ENCODE assay signal across 8 cellular contexts in the genomic region with DNA sequence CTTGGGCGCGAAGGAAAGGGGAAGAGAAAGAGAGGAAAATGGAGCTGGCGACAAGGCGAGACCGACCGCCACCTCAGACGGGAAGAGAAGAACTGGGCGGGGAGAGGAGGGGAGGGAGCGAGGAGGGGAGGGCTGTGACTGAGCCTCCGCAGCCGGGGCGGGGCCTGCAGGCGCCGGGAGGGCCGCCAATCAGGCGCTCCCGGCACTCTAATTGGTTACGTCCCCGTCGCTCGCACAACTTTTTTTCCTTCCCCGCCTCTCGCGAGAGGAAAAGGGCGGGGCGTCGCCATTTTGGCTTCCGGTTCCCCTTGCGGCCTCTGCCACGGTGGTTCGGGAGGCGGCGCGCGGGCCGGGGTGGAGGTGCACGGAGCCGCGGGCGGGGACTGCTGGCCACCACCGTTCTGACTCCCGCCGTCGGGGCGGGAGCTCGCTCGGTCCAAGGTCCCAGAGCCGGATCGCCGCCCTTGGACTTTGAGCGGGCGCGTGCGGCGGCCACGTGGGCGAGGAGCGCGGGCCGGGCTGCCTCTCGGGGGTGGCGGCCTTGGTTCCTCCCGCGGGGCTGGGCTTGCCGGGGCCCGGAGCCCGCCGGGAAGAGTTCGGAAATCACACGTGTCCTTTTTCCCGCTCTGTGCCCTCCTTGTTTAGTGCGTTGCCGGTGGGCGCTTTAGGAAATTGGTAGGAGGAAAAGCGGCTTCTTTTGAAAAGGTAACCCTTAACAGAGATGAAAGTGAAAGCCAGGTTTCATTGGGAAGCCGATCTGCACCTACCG. TPM values are rescaled to one million over a fixed set of nuclear protein-coding genes. Genes with fewer than 3 reads are reported as not detected.
DNase-seq lines count a peak whose midpoint lies in the region; ATAC-seq and TF ChIP-seq lines count a peak whose summit lies in the region.

A gene (minus strand): TSS at position 94 of the 769 bp plus-strand sequence. CDS start 176 bp downstream, outside the sequence.

- H3K9ac ChIP-seq in OCI-LY1 (ENCODE audit: low read length) = peak within 1 kb of the TSS; percentile 100

- H3K4me2 ChIP-seq in OCI-LY1 (ENCODE audit: low read length) = peak within 1 kb of the TSS; percentile 99

- H3K4me3 ChIP-seq in OCI-LY1 (ENCODE audit: low read depth, low read length, poor library complexity, severe bottlenecking) (peak within 1 kb of the TSS; percentile 99), mesodermal cell (ENCODE audit: extremely low read depth, insufficient read depth, low read length, poor library complexity, severe bottlenecking) (peak within 1 kb of the TSS; percentile 87)

- 0% methylated on average over 46 to 59 of the region's 77 CpGs for WGBS in mesodermal cell (ENCODE audit: insufficient coverage in 2 of 2), 2 experiments

- H3K36me3 ChIP-seq in OCI-LY1 (ENCODE audit: insufficient read depth, low read length) (peaks cover 11% of the 10 kb centered on the region; the same call in 1 of the 2 replicates), mesodermal cell (ENCODE audit: control insufficient read depth, insufficient read depth, low read length) (no peaks in the 10 kb centered on the region)

- in situ Hi-C loops in endometrial microvascular endothelial cells (cut with HindIII; ENCODE audit: inconsistent ontology term, low pct_unique_long_range_greater_than_20kb, low sequenced_read_pairs) = no loop called here

- no peaks in the 10 kb centered on the region for H3F3A ChIP-seq in OCI-LY1 (ENCODE audit: insufficient read depth, low read length)

- no peaks in the 10 kb centered on the region for H3K27me3 ChIP-seq in OCI-LY1 (ENCODE audit: insufficient read depth, low read length)

- H3K27ac ChIP-seq in OCI-LY1 (ENCODE audit: low read depth, low read length, poor library complexity, severe bottlenecking) (peak within 1 kb of the TSS; percentile 91), mesodermal cell (ENCODE audit: low read depth, low read length, severe bottlenecking) (peak within 1 kb of the TSS; percentile 93)

- ATAC-seq in GM21526 (IDR thresholded peaks at IDR 0.05; ENCODE audit: low FRiP score, unreplicated experiment) = peak; percentile 66

- TF ChIP-seq CTCF in OCI-LY1 (IDR thresholded peaks at IDR 0.05; ENCODE audit: low read length) = no peak

- H2AFZ ChIP-seq in OCI-LY1 (ENCODE audit: low read length) = no peak within 1 kb of the TSS

- H3K4me1 ChIP-seq in OCI-LY1 (ENCODE audit: insufficient read depth, low read length, severe bottlenecking) (peaks cover 80% of the 10 kb centered on the region), mesodermal cell (ENCODE audit: control insufficient read depth, insufficient read depth, low read length, poor library complexity, severe bottlenecking) (peaks cover 3% of the 10 kb centered on the region)

- no peaks in the 10 kb centered on the region for H3K9me3 ChIP-seq in OCI-LY1 (ENCODE audit: low read length)
- no peaks in the 10 kb centered on the region for H3K9me3 ChIP-seq in mesodermal cell (ENCODE audit: control insufficient read depth, low read length)

- peaks cover 56% of the 10 kb centered on the region for H3K79me2 ChIP-seq in OCI-LY1 (ENCODE audit: insufficient read depth, low read length)

- peaks cover 3% of the 10 kb centered on the region; the same call in 1 of the 2 replicates for H4K20me1 ChIP-seq in OCI-LY1 (ENCODE audit: insufficient read depth, low read length)

- peak; percentile 97 for DNase-seq in DMS 273 (lab: John Stamatoyannopoulos, UW; ENCODE audit: unreplicated experiment)
- peak; percentile 97 for DNase-seq in HuH-7 (ENCODE audit: low spot score)
- peak; percentile 96 for DNase-seq in activated CD8-positive, alpha-beta memory T cell treated with anti-CD3 and anti-CD28 coated beads, Interleukin-2, amount 50 U/mL, for 4 hours
- DNase-seq in stimulated activated CD8-positive, alpha-beta memory T cell treated with anti-CD3 and anti-CD28 coated beads, Interleukin-15, amount 100 ng/mL, for 24 hours (ENCODE audit: low read depth) = peak; percentile 87

- H3K9me2 ChIP-seq in OCI-LY1 (ENCODE audit: low read depth, low read length) = no peaks in the 10 kb centered on the region

RNA-seq across cellular contexts. Expression of the gene that starts here (rescaled TPM):
- total RNA-seq in endometrial microvascular endothelial cells (ENCODE audit: inconsistent ontology term) = 408 TPM
- 283 TPM for polyA plus RNA-seq in mesodermal cell (2013, experiment 1 of 2)
- 307 TPM for polyA plus RNA-seq in mesodermal cell (2013, experiment 2 of 2)

Comparison
In these comparisons a context has a peak if more than half of its experiments do, and no peak if none do; other contexts are left out.
1. Peak in every context shown above with its lines: DNase-seq, ATAC-seq, H3K4me3 ChIP-seq and H3K27ac ChIP-seq.